In the genomic region with DNA sequence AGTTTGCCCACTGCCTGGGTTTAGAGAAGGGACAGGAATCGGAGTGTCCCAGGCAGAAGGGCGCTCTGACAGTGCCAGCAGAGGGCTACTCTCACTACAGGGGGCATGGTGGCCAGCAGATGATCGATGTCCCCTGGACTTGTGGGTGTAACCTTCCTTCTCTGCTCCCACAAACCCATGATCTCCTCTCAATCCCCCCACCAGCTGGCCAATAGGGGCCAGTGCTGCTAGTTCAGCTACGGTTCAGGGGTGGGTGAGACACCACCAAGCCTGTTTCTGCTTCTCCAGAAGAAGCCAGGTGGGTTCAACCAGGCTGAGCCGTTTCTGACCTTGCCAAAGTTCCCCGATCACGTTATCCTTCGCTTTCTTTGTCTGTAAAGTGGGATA, we compare ENCODE assay signal across 8 cellular contexts. TPM values are rescaled to one million over a fixed set of nuclear protein-coding genes. Genes with fewer than 3 reads are reported as not detected.
DNase-seq lines count a peak whose midpoint lies in the region; ATAC-seq, FAIRE-seq and TF ChIP-seq lines count a peak whose summit lies in the region.

No MANE protein-coding gene starts in this region.

- peaks cover 91% of the 10 kb centered on the region for H3K27me3 Mint-ChIP-seq in Calu3 (ENCODE audit: unreplicated experiment)
- H3K27me3 Mint-ChIP-seq in effector memory CD8-positive, alpha-beta T cell, result peaks cover 74 to 76% of the 10 kb centered on the region in 2 donors

- FAIRE-seq in pancreas (lab: Jason Lieb, UNC), result no peak

- DNase-seq in Calu3 (peak; percentile 19), NB4 (ENCODE audit: low read depth) (no peak), pancreas (peak in 1 of 6 donors; percentile 44), trophoblast cell (no peak), NCI-H526 (lab: John Stamatoyannopoulos, UW) (no peak)
- no peak for DNase-seq in effector memory CD8-positive, alpha-beta T cell

- H3K27me3 ChIP-seq in pancreas, result peaks cover 0 to 18% (median 3%) of the 10 kb centered on the region in 4 donors
- H3K27me3 ChIP-seq in trophoblast cell (ENCODE audit: insufficient read depth, low read length), result peaks cover 37% of the 10 kb centered on the region

- no peak for ATAC-seq in effector memory CD8-positive, alpha-beta T cell (replicated peaks)
- ATAC-seq in pancreas, result peak in 3 of 4 donors; percentile 5 to 9 (median 7)
- ATAC-seq in HG03025 (IDR thresholded peaks at IDR 0.05; ENCODE audit: low FRiP score, unreplicated experiment), result no peak
- ATAC-seq in GM21529 (IDR thresholded peaks at IDR 0.05; ENCODE audit: unreplicated experiment), result no peak

- H3K79me1 ChIP-seq in trophoblast cell (ENCODE audit: low read length), result no peaks in the 10 kb centered on the region

- no peak overlapping the region for H2BK120ac ChIP-seq in trophoblast cell (ENCODE audit: insufficient read depth, low read length, poor library complexity)

- no peak overlapping the region for H4K12ac ChIP-seq in trophoblast cell (ENCODE audit: low read depth, low read length)

- no peak overlapping the region for H3K18ac ChIP-seq in trophoblast cell (ENCODE audit: low read length)

- H3K36me3 ChIP-seq in pancreas (no peaks in the 10 kb centered on the region), trophoblast cell (ENCODE audit: control insufficient read depth in 1 of 2, insufficient read depth in 2 of 2, low read length in 2 of 2) (no peaks in the 10 kb centered on the region)

- H3K9ac ChIP-seq in trophoblast cell (ENCODE audit: low read length), result no peak overlapping the region

- peaks cover 12% of the 10 kb centered on the region for H3K4me1 Mint-ChIP-seq in Calu3 (ENCODE audit: low read depth, unreplicated experiment)
- H3K4me1 Mint-ChIP-seq in effector memory CD8-positive, alpha-beta T cell (ENCODE audit: low read depth in 2 of 2), result peaks cover 4 to 12% of the 10 kb centered on the region in 2 donors

- CTCF ChIA-PET in Calu3 (lab: Charles Lee), result interaction anchor here (0.5 to 1.4 kb wide), 5 partner anchors 24 to 515 kb away, joined by 3 to 11 read pairs (median 4); no protein-coding TSS in a partner anchor

- H3K4me2 ChIP-seq in trophoblast cell (ENCODE audit: low read length), result no peak overlapping the region

- BruUV-seq in Calu3 (replicated peaks; lab: Mats Ljungman, UMichigan), result no TSS peak

- no peak for TF ChIP-seq POLR2A in NB4 (IDR thresholded peaks at IDR 0.05; ENCODE audit: extremely low read depth, insufficient read length)

- no peak overlapping the region for H3K27ac Mint-ChIP-seq in Calu3 (ENCODE audit: unreplicated experiment)
- H3K27ac Mint-ChIP-seq in effector memory CD8-positive, alpha-beta T cell, result no peak overlapping the region

- H4K91ac ChIP-seq in trophoblast cell (ENCODE audit: low read depth, low read length), result no peak overlapping the region

- no peak overlapping the region for H3K23ac ChIP-seq in trophoblast cell (ENCODE audit: low read length)

- intact Hi-C loops in Calu3 (cut with micrococcal nuclease; ENCODE audit: unreplicated experiment), result loop anchor here (1.0 to 2.0 kb wide), 2 partner anchors 217 to 402 kb away; no protein-coding TSS in a partner anchor
- intact Hi-C loops in pancreas (cut with DNase I), result loop anchor here in 2 of 3 donors (5.0 to 10.0 kb wide), 3 partner anchors 217 to 402 kb away; no protein-coding TSS in a partner anchor

- no peak overlapping the region for H3K14ac ChIP-seq in trophoblast cell (ENCODE audit: low read length)

- no peak overlapping the region for H2AK5ac ChIP-seq in trophoblast cell (ENCODE audit: low read length)

- TF ChIP-seq CTCF in Calu3 (IDR thresholded peaks at IDR 0.05; ENCODE audit: unreplicated experiment) (no peak), NB4 (IDR thresholded peaks at IDR 0.05; ENCODE audit: low read depth, low read length) (peak; percentile 16), pancreas (IDR thresholded peaks at IDR 0.05) (no peak)

- no peaks in the 10 kb centered on the region for H3K9me3 ChIP-seq in pancreas
- H3K9me3 ChIP-seq in trophoblast cell (ENCODE audit: insufficient read depth, low read depth, low read length), result peaks cover 3% of the 10 kb centered on the region

- H3K4me3 Mint-ChIP-seq in Calu3 (ENCODE audit: low read depth, unreplicated experiment), result peak overlapping the region; percentile 64
- H3K4me3 Mint-ChIP-seq in effector memory CD8-positive, alpha-beta T cell, result peak overlapping the region; percentile 52 to 59

- H2BK5ac ChIP-seq in trophoblast cell (ENCODE audit: low read depth, low read length, poor library complexity), result no peak overlapping the region

- H3K27ac ChIP-seq in pancreas (no peak overlapping the region), trophoblast cell (ENCODE audit: low read depth, low read length) (no peak overlapping the region)

- H2BK12ac ChIP-seq in trophoblast cell (ENCODE audit: low read length), result no peak overlapping the region

- no peaks in the 10 kb centered on the region for H3K79me2 ChIP-seq in trophoblast cell (ENCODE audit: control insufficient read depth, insufficient read depth, low read length, poor library complexity)

- H3K36me3 Mint-ChIP-seq in Calu3 (ENCODE audit: insufficient read depth, unreplicated experiment), result peaks cover 7% of the 10 kb centered on the region
- H3K36me3 Mint-ChIP-seq in effector memory CD8-positive, alpha-beta T cell (ENCODE audit: insufficient read depth), result no peaks in the 10 kb centered on the region

- WGBS in pancreas, 2 donors, result 21 to 36% methylated on average over 8 of the region's 8 CpGs
- no CpG with 5 or more reads among the region's 8 CpGs for WGBS in trophoblast cell (ENCODE audit: extremely low coverage, insufficient coverage, insufficient read length)

- no peak overlapping the region for H3K4ac ChIP-seq in trophoblast cell (ENCODE audit: low read depth, low read length)

- H3K4me3 ChIP-seq in NB4 (ENCODE audit: low read depth, low read length), result no peak overlapping the region
- H3K4me3 ChIP-seq in pancreas, result peak overlapping the region in 2 of 4 donors; percentile 37 to 56
- H3K4me3 ChIP-seq in trophoblast cell (ENCODE audit: low read depth, low read length), result no peak overlapping the region

- no peaks in the 10 kb centered on the region for H3K9me3 Mint-ChIP-seq in Calu3 (ENCODE audit: low read depth, unreplicated experiment)
- H3K9me3 Mint-ChIP-seq in effector memory CD8-positive, alpha-beta T cell, result no peaks in the 10 kb centered on the region

- no peak overlapping the region for H4K8ac ChIP-seq in trophoblast cell (ENCODE audit: low read depth, low read length)

- H2AFZ ChIP-seq in trophoblast cell (ENCODE audit: insufficient read depth, low read length, poor library complexity), result no peak overlapping the region

- H3K4me1 ChIP-seq in pancreas (peaks cover 7 to 17% (median 10%) of the 10 kb centered on the region in 3 donors), trophoblast cell (ENCODE audit: control insufficient read depth in 1 of 2, insufficient read depth in 2 of 2, low read length in 2 of 2) (peaks cover 11 to 18% of the 10 kb centered on the region in 2 experiments)

RNA-seq across cellular contexts. Expression of a gene that starts 1.3 kb away (rescaled TPM):
- total RNA-seq in Calu3 (2022), result not detected in 2 replicates
- not detected for total RNA-seq in pancreas
- under 1 TPM in 1 of 2 donors, not detected in 1; 0.26 TPM for polyA plus RNA-seq in pancreas
- polyA plus RNA-seq in trophoblast cell (2013), result 0.94 and 1.3 TPM in 2 replicates

RNA-seq across cellular contexts. Expression of a gene that starts 36.6 kb away (rescaled TPM):
- total RNA-seq in Calu3 (2022) (44.5 and 46.0 TPM in 2 replicates), pancreas (10 to 100 TPM; 13.0 to 24.0 (median 16.1) TPM)
- polyA plus RNA-seq in pancreas, result 10 to 100 TPM; 17.1 to 23.4 TPM
- 9.9 TPM in 2 replicates for polyA plus RNA-seq in trophoblast cell (2013)

Comparison
In these comparisons a context has a peak if more than half of its experiments do, and no peak if none do; other contexts are left out.
1. ATAC-seq: peak in pancreas (3 of 4); none in effector memory CD8-positive, alpha-beta T cell (single experiment), HG03025 (single experiment) and GM21529 (single experiment).